Comparison of ENCODE assay signal across 21 cellular contexts in the genomic region with DNA sequence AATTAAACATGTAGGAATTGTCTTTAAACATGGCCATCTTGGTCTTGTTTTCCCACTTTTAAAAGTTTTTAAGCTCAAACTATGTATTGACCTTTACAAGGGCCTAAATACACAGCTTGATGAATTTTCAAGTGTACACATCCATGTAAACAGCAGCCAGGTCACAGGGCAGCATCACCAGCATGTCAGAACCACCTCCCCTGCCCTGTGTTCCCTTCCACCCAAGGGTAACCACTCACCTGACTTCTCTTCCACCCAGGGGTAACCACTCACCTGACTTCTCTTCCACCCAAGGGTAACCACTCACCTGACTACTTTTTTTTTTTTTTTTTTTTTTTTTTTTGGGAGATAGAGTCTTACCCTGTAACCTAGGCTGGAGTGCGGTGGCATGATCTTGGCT. TPM values are rescaled to one million over a fixed set of nuclear protein-coding genes. Genes with fewer than 3 reads are reported as not detected.
"Had no signal": no experiment of that assay in that cellular context is flagged by ENCODE, and none has a peak within 500 bp of the region (broad histone marks: within the 10 kb centered on the region; RNA-seq: fewer than 3 reads in every experiment).

No MANE protein-coding gene starts in this region.

- H3K9ac ChIP-seq: parathyroid adenoma had no signal

- H3K4me1 ChIP-seq: parathyroid adenoma had no signal

- H3K9me3 ChIP-seq: heart right ventricle, thoracic aorta, upper lobe of right lung had no signal

- H3K27ac ChIP-seq: coronary artery, parathyroid adenoma, skin epidermis, thoracic aorta, upper lobe of right lung had no signal

- ATAC-seq: activated CD4-positive, alpha-beta T cell treated with anti-CD3 and anti-CD28 coated beads for 36 hours; heart right ventricle; left lobe of liver; right cardiac atrium; T-helper 17 cell; upper lobe of right lung had no signal

- DNase-seq: activated B cell treated with CpG ODN at 0.5 μM for 24 hours; activated CD4-positive, alpha-beta memory T cell treated with anti-CD3 and anti-CD28 coated beads for 36 hours; activated CD4-positive, alpha-beta T cell treated with anti-CD3 and anti-CD28 coated beads for 36 hours; activated effector memory CD4-positive, alpha-beta T cell treated with anti-CD3 and anti-CD28 coated beads, Interleukin-2, amount 50 U/mL, for 16 hours; activated naive CD4-positive, alpha-beta T cell treated with anti-CD3 and anti-CD28 coated beads, Interleukin-2, amount 10 ng/mL, durations not matched to agents 7 days and 5 days; amygdala; cerebellar nuclear complex; endodermal cell; heart right ventricle; right cardiac atrium; stimulated activated CD4-positive, alpha-beta T cell treated with anti-CD3 and anti-CD28 coated beads, Interleukin-1b, Interleukin-23, amount 100 ng/mL, for 48 hours; T-helper 17 cell; upper lobe of right lung had no signal

- H2AFZ ChIP-seq: parathyroid adenoma had no signal

- H3K36me3 ChIP-seq: thoracic aorta had no signal

- H3K27me3 ChIP-seq: heart right ventricle, upper lobe of right lung had no signal

- H3K4me3 ChIP-seq: coronary artery, heart right ventricle, lung, skin epidermis, thoracic aorta, upper lobe of right lung had no signal

- FAIRE-seq: bronchial epithelial cell had no signal

RNA-seq across cellular contexts. Expression of a gene that starts 34.1 kb away (rescaled TPM):
- total RNA-seq: activated CD4-positive, alpha-beta memory T cell treated with anti-CD3 and anti-CD28 coated beads for 36 hours; activated CD4-positive, alpha-beta T cell treated with anti-CD3 and anti-CD28 coated beads for 36 hours; bronchial epithelial cell; left lobe of liver; pulmonary artery endothelial cell; right cardiac atrium; upper lobe of right lung had no signal
- polyA plus RNA-seq: right cardiac atrium had no signal
